In the genomic region with DNA sequence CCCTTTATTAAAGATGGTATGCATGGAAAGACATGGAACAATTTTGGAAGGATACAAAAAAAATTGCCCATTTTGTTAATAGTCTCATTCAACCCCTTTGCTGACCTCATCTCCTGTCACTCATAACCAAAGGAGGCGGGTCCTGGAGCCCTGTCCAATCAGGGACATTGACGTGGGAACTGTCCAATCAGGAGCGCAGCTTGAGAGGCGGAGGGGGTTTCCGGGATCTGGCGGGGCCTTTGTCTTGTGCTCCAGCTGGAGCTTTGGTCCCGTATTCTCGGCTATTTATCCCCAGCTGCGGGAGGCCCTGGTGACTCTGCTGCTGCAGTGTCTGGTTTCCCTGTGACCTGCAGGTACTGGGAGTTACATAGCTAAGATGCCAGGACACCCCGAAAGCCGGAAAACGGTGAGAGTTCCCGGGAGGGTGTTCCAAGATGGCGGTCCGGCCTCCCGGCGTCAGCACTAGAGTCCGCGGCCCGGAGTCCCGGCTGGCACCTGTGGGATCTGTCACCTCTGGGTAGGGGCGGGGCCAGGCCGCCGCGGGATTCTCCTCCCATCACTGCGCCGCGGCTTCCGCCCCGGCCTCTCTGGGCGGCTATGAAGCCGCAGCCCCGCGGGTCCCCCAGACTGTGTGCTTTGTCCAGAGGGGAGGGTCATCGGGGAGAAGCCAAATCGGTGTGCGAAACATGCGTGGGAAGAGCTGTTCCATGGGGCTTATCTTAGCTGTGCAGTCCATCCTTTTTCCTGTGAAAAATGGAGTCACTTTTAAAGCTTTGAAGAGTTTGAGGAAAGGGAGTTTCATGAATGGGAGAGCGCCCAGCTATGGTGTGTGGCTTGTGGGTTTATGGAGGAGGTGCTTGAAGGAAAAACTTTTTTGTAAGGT, we compare ENCODE assay signal across 8 cellular contexts. TPM values are rescaled to one million over a fixed set of nuclear protein-coding genes. Genes with fewer than 3 reads are reported as not detected.
A peak's percentile ranks its signal among the peaks of the same experiment; 100 is the strongest.
DNase-seq lines count a peak whose midpoint lies in the region; ATAC-seq and TF ChIP-seq lines count a peak whose summit lies in the region.

A gene (plus strand): TSS at position 238 of the 883 bp plus-strand sequence. CDS start 87,436 bp downstream, outside the sequence.

- TF ChIP-seq CTCF in BJ (IDR thresholded peaks at IDR 0.05; ENCODE audit: insufficient read depth, low read depth, low read length) (no peak), coronary artery (IDR thresholded peaks at IDR 0.05) (no peak)

- POLR2A ChIA-PET in BJ (lab: Charles Lee), result no interaction called here

- H3K27ac ChIP-seq in coronary artery (peak within 1 kb of the TSS; percentile 46 to 91), layer of hippocampus (ENCODE audit: low read depth, low read length) (peak within 1 kb of the TSS; percentile 63)

- H3K36me3 ChIP-seq in BJ (ENCODE audit: control insufficient read depth, insufficient read depth, low read length), result no peaks in the 10 kb centered on the region

- peak; percentile 97 for ATAC-seq in GM19324 (IDR thresholded peaks at IDR 0.05; ENCODE audit: low FRiP score, unreplicated experiment)
- peak; percentile 96 for ATAC-seq in HG03460 (IDR thresholded peaks at IDR 0.05; ENCODE audit: unreplicated experiment)

- peak within 1 kb of the TSS; percentile 58 for H3K4me3 ChIP-seq in BJ (ENCODE audit: low read depth, low read length)
- H3K4me3 ChIP-seq in coronary artery, result peak within 1 kb of the TSS; percentile 86

- DNase-seq in BJ (ENCODE audit: low read depth) (peak; percentile 53), NCI-H524 treated with DMSO at 0.1 percent for 48 hours (lab: John Stamatoyannopoulos, UW) (peak; percentile 73), coronary artery (ENCODE audit: low spot score) (peak; percentile 93)
- DNase-seq in activated CD4-positive, alpha-beta T cell treated with anti-CD3 and anti-CD28 coated beads for 48 hours, result peak; percentile 93
- peak; percentile 57 to 83 (median 72) for DNase-seq in stimulated activated CD4-positive, alpha-beta T cell treated with anti-CD3 and anti-CD28 coated beads, Interleukin-1b, Interleukin-23, amount 100 ng/mL, for 24 hours (ENCODE audit: low read depth in 4 of 4, low spot score in 1 of 4)

- CTCF ChIA-PET in BJ (lab: Yijun Ruan, JAX), result interaction anchor here (0.6 to 1.6 kb wide), 4 partner anchors 10 to 901 kb away, joined by 3 to 4 read pairs (median 4); no protein-coding TSS in a partner anchor

- peaks cover 4% of the 10 kb centered on the region for H3K27me3 ChIP-seq in BJ (ENCODE audit: control insufficient read depth, insufficient read depth, low read length)
- peaks cover 21% of the 10 kb centered on the region for H3K27me3 ChIP-seq in layer of hippocampus (ENCODE audit: control insufficient read depth, insufficient read depth, low read length)

RNA-seq across cellular contexts. Expression of the gene that starts here (rescaled TPM):
- 1.2 and 2.3 TPM in 2 replicates for polyA plus RNA-seq in BJ (2011; rRNA removed)
- polyA minus RNA-seq in BJ (2011; rRNA and poly(A)+ RNA removed), result 4.7 and 5.5 TPM in 2 replicates

Comparison
In these comparisons a context has a peak if more than half of its experiments do, and no peak if none do; other contexts are left out.
1. Peak in every context shown above with its lines: DNase-seq, ATAC-seq, H3K4me3 ChIP-seq and H3K27ac ChIP-seq.